In the genomic region with DNA sequence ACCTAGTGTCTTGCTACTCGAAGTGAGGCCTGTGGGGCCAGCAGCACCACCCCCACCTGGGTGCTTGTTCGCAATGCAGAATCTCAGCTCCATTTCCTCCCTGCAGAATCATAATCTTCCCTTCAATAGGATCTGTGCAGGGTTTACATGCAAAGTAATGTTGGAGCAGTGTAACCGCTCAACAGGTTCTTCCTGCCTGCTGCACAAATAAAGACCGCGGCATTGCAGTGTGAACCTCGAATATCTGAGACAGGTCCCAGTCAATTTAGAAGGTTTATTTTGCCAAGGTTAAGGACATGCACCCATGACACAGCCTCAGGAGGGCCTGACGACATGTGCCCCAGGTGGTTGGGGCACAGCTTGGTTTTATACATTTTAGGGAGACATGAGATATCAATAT, we compare ENCODE assay signal across 18 cellular contexts.
"Had no signal": no experiment of that assay in that cellular context is flagged by ENCODE, and none has a peak within 500 bp of the region (broad histone marks: within the 10 kb centered on the region; RNA-seq: fewer than 3 reads in every experiment).

No MANE protein-coding gene starts in this region.

- H3K9ac ChIP-seq: parathyroid adenoma had no signal

- H3K27me3 ChIP-seq: thyroid gland, uterus had no signal

- H3K4me3 ChIP-seq: skin epidermis, thyroid gland, uterus had no signal

- ATAC-seq: activated T-cell treated with anti-CD3 and anti-CD28 coated beads, Interleukin-2, amount 50 U/mL, for 4 hours; left colon had no signal

- DNase-seq: activated CD4-positive, alpha-beta memory T cell treated with anti-CD3 and anti-CD28 coated beads for 36 hours; activated CD4-positive, alpha-beta T cell treated with anti-CD3 and anti-CD28 coated beads for 1 hour; activated gamma-delta T cell treated with Interleukin-2 at 50 U/mL for 16 hours; activated naive CD8-positive, alpha-beta T cell treated with anti-CD3 and anti-CD28 coated beads for 36 hours; activated T-cell treated with anti-CD3 and anti-CD28 coated beads, Interleukin-2, amount 50 U/mL, for 4 hours; anterior cingulate cortex; foreskin melanocyte; head of caudate nucleus; left colon; mammary epithelial cell; T-helper 9 cell; thyroid gland; uterus had no signal

- H3K79me2 ChIP-seq: parathyroid adenoma had no signal

- FAIRE-seq: bronchial epithelial cell, colon, endothelial cell of umbilical vein had no signal

- H2AFZ ChIP-seq: parathyroid adenoma had no signal

- H3K27ac ChIP-seq: parathyroid adenoma, skin epidermis, thyroid gland, uterus had no signal

- H3K9me3 ChIP-seq: thyroid gland, uterus had no signal

- H3K4me1 ChIP-seq: parathyroid adenoma, thyroid gland, uterus had no signal

- H3K36me3 ChIP-seq: thyroid gland, uterus had no signal
